In genomic region chr15:89665449-89666146, GRCh38 we compare ENCODE assay signal across 9 cellular contexts. TPM values are rescaled to one million over a fixed set of nuclear protein-coding genes. Genes with fewer than 3 reads are reported as not detected.
DNase-seq lines count a peak whose midpoint lies in the region; ATAC-seq and TF ChIP-seq lines count a peak whose summit lies in the region.
"Had no signal": no experiment of that assay in that cellular context is flagged by ENCODE, and none has a peak within 500 bp of the region (broad histone marks: within the 10 kb centered on the region; RNA-seq: fewer than 3 reads in every experiment).

No MANE protein-coding gene starts in this region.

- TF ChIP-seq CTCF in H9 (conservative IDR thresholded peaks at IDR 0.05) = no peak
- 0 out of 2 replicates have a peak, but pooled peaks have one; percentile 8 for TF ChIP-seq CTCF in VCaP (conservative IDR thresholded peaks at IDR 0.05)
- TF ChIP-seq CTCF in omental fat pad (IDR thresholded peaks at IDR 0.05) = no peak

- H3K9me3 Mint-ChIP-seq in H9 = no peaks in the 10 kb centered on the region
- H3K9me3 Mint-ChIP-seq: central memory CD8-positive, alpha-beta T cell had no signal

- H4K5ac ChIP-seq in H9 (ENCODE audit: insufficient read length, low read depth, low read length) = no peak overlapping the region

- H3K4me2 ChIP-seq in H9 (ENCODE audit: insufficient read depth, insufficient read length, low read length) = peak overlapping the region; percentile 31

- H3K56ac ChIP-seq in H9 (ENCODE audit: insufficient read length, low read depth, low read length) = no peak overlapping the region

- no peaks in the 10 kb centered on the region for H4K20me1 ChIP-seq in H9 (ENCODE audit: control insufficient read depth, insufficient read depth, insufficient read length)

- H3K4me1 ChIP-seq in H9 (ENCODE audit: insufficient read depth, low read length) = no peaks in the 10 kb centered on the region

- H3K23me2 ChIP-seq in H9 (ENCODE audit: insufficient read length, low read depth, low read length, poor library complexity, severe bottlenecking) = no peaks in the 10 kb centered on the region

- H3K4me3 Mint-ChIP-seq in H9 = peak overlapping the region; percentile 48 to 51; a peak in 3 of 5 replicates

- no peak overlapping the region for H3K23ac ChIP-seq in H9 (ENCODE audit: insufficient read length, low read depth, low read length)

- H3K79me2 ChIP-seq in H9 (ENCODE audit: insufficient read depth, low read length) = no peaks in the 10 kb centered on the region

- H3K79me1 ChIP-seq in H9 (ENCODE audit: insufficient read depth, low read depth, low read length, poor library complexity, severe bottlenecking) = no peaks in the 10 kb centered on the region

- H3K9me3 ChIP-seq in H9 (ENCODE audit: control insufficient read depth, low read depth, low read length) = no peaks in the 10 kb centered on the region

- no peak overlapping the region for H2BK5ac ChIP-seq in H9 (ENCODE audit: insufficient read length, low read length)

- no peak overlapping the region for H3K9ac ChIP-seq in H9 (ENCODE audit: extremely low read depth, insufficient read length, low read length)

- H3K27ac Mint-ChIP-seq in H9 = no peak overlapping the region

- H2AFZ ChIP-seq in H9 (ENCODE audit: low read length) = no peak overlapping the region

- no peak overlapping the region for H3K14ac ChIP-seq in H9 (ENCODE audit: insufficient read depth, low read length)

- H4K91ac ChIP-seq in H9 (ENCODE audit: insufficient read length, low read depth, low read length) = no peak overlapping the region

- H2BK120ac ChIP-seq in H9 (ENCODE audit: low read depth, low read length, poor library complexity, severe bottlenecking) = no peak overlapping the region

- H4K8ac ChIP-seq in H9 (replicated peaks; ENCODE audit: insufficient read length, low read depth, low read length) = no peak overlapping the region

- DNase-seq in AG20443 (ENCODE audit: low spot score) = peak; percentile 86
- peak; percentile 64 for DNase-seq in H9
- peak; percentile 54 for DNase-seq in germinal center (ENCODE audit: low spot score)
- no peak for DNase-seq in omental fat pad (ENCODE audit: low spot score)

- H3K36me3 Mint-ChIP-seq in H9 (ENCODE audit: insufficient read depth in 1 of 3, low read depth in 3 of 3) = no peaks in the 10 kb centered on the region; a peak in 1 of 7 replicates

- no peak overlapping the region for H2BK15ac ChIP-seq in H9 (ENCODE audit: low read depth, low read length)

- H2AK5ac ChIP-seq in H9 (ENCODE audit: insufficient read length, low read length) = no peak overlapping the region

- H3K27me3 ChIP-seq in H9 (ENCODE audit: insufficient read depth, low read length) = no peaks in the 10 kb centered on the region; the same call in 1 of the 2 replicates

- WGBS in H9 (ENCODE audit: extremely low coverage, insufficient read length, low lambda C conversion rate) = no CpG with 5 or more reads among the region's 72 CpGs

- H2BK20ac ChIP-seq in H9 (ENCODE audit: low read depth, low read length, poor library complexity, severe bottlenecking) = no peak overlapping the region

- peaks cover 9 to 20% of the 10 kb centered on the region in 2 experiments for H3K4me1 Mint-ChIP-seq in H9
- H3K4me1 Mint-ChIP-seq: central memory CD8-positive, alpha-beta T cell had no signal

- peaks cover 38% of the 10 kb centered on the region for H3K27me3 Mint-ChIP-seq in H9 (ENCODE audit: low read depth)

- no peak overlapping the region for H2BK12ac ChIP-seq in H9 (ENCODE audit: insufficient read length, low read depth, low read length)

- H3K4ac ChIP-seq in H9 (ENCODE audit: low read depth, low read length) = no peak overlapping the region

- H3K27ac ChIP-seq in H9 (ENCODE audit: insufficient read length, low read depth, low read length) (no peak overlapping the region), VCaP (peak overlapping the region; percentile 80)

- no peak overlapping the region for H3K18ac ChIP-seq in H9 (ENCODE audit: insufficient read length, low read depth, low read length)

- peak; percentile 60 for ATAC-seq in omental fat pad (ENCODE audit: low FRiP score)
- ATAC-seq in GM18498 (IDR thresholded peaks at IDR 0.05; ENCODE audit: unreplicated experiment) = no peak
- no peak for ATAC-seq in HG03442 (IDR thresholded peaks at IDR 0.05; ENCODE audit: unreplicated experiment)
- no peak for ATAC-seq in HG03039 (IDR thresholded peaks at IDR 0.05; ENCODE audit: unreplicated experiment)

- H3T11ph ChIP-seq in H9 (ENCODE audit: low read length) = no peak overlapping the region

RNA-seq across cellular contexts. Expression of gene KIF7, which starts 10.3 kb away (rescaled TPM):
- 22.0 and 23.4 TPM in 2 replicates for total RNA-seq in H9 (2021)
- 10 to 100 TPM in 1 of 4 donors, 1 to 10 TPM in 3; 6.2 to 12.6 (median 7.7) TPM for total RNA-seq in omental fat pad

RNA-seq across cellular contexts. Expression of gene PLIN1, which starts 13.6 kb away (rescaled TPM):
- 0.09 TPM in 1 of 2 replicates, not detected in the other for total RNA-seq in H9 (2021)
- total RNA-seq in omental fat pad = 1,000 to 10,000 TPM in 1 of 4 donors, 100 to 1,000 TPM in 3; 465 to 1,383 (median 891) TPM

RNA-seq across cellular contexts. Expression of gene PEX11A, which starts 25.0 kb away (rescaled TPM):
- total RNA-seq in H9 (2021) (1.3 and 1.4 TPM in 2 replicates), omental fat pad (100 to 1,000 TPM in 1 of 4 donors, 10 to 100 TPM in 3; 18.4 to 134 (median 29.9) TPM)

RNA-seq across cellular contexts. Expression of gene WDR93, which starts 25.0 kb away (rescaled TPM):
- total RNA-seq in H9 (2021) (not detected in 2 replicates), omental fat pad (1 to 10 TPM in 1 of 4 donors, under 1 TPM in 2, not detected in 1; 0.28 to 1.1 (median 0.36) TPM)

Comparison
In these comparisons a context has a peak if more than half of its experiments do, and no peak if none do; other contexts are left out.
1. RNA of gene PLIN1, which starts 13.6 kb away (total RNA-seq): 465 to 1,383 TPM in omental fat pad; 0.09 TPM in H9; every median in the first group is over 100 times any median in the second.